33 cellular contexts compared by ENCODE assay signal in the genomic region with DNA sequence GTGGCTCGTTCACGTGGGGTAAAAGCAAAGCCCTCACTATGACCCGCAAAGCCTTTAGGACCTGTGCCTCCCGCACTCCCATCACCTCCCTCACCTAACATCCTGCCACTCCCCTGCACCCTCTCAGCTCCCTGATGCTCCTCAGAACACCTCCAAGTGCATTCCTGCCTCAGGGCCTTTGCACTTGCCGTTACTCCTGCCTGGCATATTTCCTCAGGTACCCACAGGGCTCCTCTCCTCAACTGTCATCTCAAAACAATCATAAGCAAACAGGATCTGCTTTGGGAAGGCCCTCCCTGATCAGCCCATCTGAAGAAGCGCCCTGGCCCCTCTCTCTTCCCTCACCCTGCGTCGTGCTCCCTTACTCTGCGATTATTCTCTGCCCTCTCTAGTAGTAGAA. TPM values are rescaled to one million over a fixed set of nuclear protein-coding genes. Genes with fewer than 3 reads are reported as not detected.
A peak's percentile ranks its signal among the peaks of the same experiment; 100 is the strongest.
DNase-seq lines count a peak whose midpoint lies in the region; ATAC-seq and TF ChIP-seq lines count a peak whose summit lies in the region.
"Had no signal": no experiment of that assay in that cellular context is flagged by ENCODE, and none has a peak within 500 bp of the region (broad histone marks: within the 10 kb centered on the region; RNA-seq: fewer than 3 reads in every experiment).

No MANE protein-coding gene starts in this region.

- peaks cover 18% of the 10 kb centered on the region for H3K36me3 Mint-ChIP-seq in activated CD4-positive, alpha-beta memory T cell treated with anti-CD3 and anti-CD28 coated beads, Interleukin-2, amount 10 ng/mL, durations not matched to agents 7 days and 5 days (ENCODE audit: low read depth)
- peaks cover 4% of the 10 kb centered on the region for H3K36me3 Mint-ChIP-seq in activated CD4-positive, alpha-beta memory T cell treated with anti-CD3 and anti-CD28 coated beads for 36 hours
- H3K36me3 Mint-ChIP-seq in activated T-helper 1 cell treated with anti-CD3 and anti-CD28 coated beads, Interleukin-12 subunit alpha, Interleukin-12 subunit beta, Interleukin-2, Interleukin-4 antibody, amounts not matched to agents 30 ng/mL and 10 ng/mL and 1 ng/mL, durations not matched to agents 14 hours and 24 hours and 36 hours (ENCODE audit: low read depth) = peaks cover 5% of the 10 kb centered on the region
- H3K36me3 Mint-ChIP-seq in naive thymus-derived CD4-positive, alpha-beta T cell = peaks cover 0 to 6% (median 0%) of the 10 kb centered on the region in 5 donors

- H3K9me3 ChIP-seq in HEK293 (ENCODE audit: control insufficient read depth, insufficient read depth, low read depth, low read length) = no peaks in the 10 kb centered on the region
- no peaks in the 10 kb centered on the region for H3K9me3 ChIP-seq in naive thymus-derived CD4-positive, alpha-beta T cell (ENCODE audit: control insufficient read depth in 2 of 3, low read length in 3 of 3)
- H3K9me3 ChIP-seq: BE2C, thoracic aorta, vagina had no signal

- POLR2A ChIA-PET in activated CD4-positive, alpha-beta memory T cell treated with anti-CD3 and anti-CD28 coated beads, Interleukin-2, amount 10 ng/mL, durations not matched to agents 7 days and 5 days (lab: Charles Lee) = interaction anchor here (10.0 to 17.4 kb wide), 3 partner anchors 32 to 153 kb away, joined by 144 to 1021 read pairs (median 218); partner anchors contain the start of gene PIM1
- POLR2A ChIA-PET in activated CD4-positive, alpha-beta memory T cell treated with anti-CD3 and anti-CD28 coated beads for 36 hours (lab: Charles Lee) = interaction anchor here (7.9 kb wide), 1 partner anchor 119 kb away, joined by 166 read pairs; the partner anchor contains the start of gene PIM1
- POLR2A ChIA-PET in HEK293 (lab: Yijun Ruan, JAX) = interaction anchor here (0.5 to 6.7 kb wide), 2 partner anchors 35 to 116 kb away, joined by 3 to 51 read pairs; partner anchors contain the start of gene PIM1
- POLR2A ChIA-PET in naive thymus-derived CD4-positive, alpha-beta T cell (lab: Charles Lee) = no interaction called here

- no peak for DNase-seq in activated CD4-positive, alpha-beta memory T cell treated with anti-CD3 and anti-CD28 coated beads, Interleukin-2, amount 10 ng/mL, durations not matched to agents 7 days and 5 days
- no peak for DNase-seq in activated CD4-positive, alpha-beta memory T cell treated with anti-CD3 and anti-CD28 coated beads for 36 hours
- DNase-seq in activated T-helper 1 cell treated with anti-CD3 and anti-CD28 coated beads, Interleukin-12 subunit alpha, Interleukin-12 subunit beta, Interleukin-2, Interleukin-4 antibody, amounts not matched to agents 30 ng/mL and 10 ng/mL and 1 ng/mL, durations not matched to agents 14 hours and 24 hours and 36 hours (ENCODE audit: low spot score) = no peak
- no peak for DNase-seq in naive thymus-derived CD4-positive, alpha-beta T cell
- DNase-seq in stimulated activated naive CD8-positive, alpha-beta T cell treated with anti-CD3 and anti-CD28 coated beads, Interleukin-15, Interleukin-2, amounts not matched to agents 100 U/mL and 50 U/mL, for 24 hours = no peak
- DNase-seq in DMS153 treated with DMSO at 0.1 percent for 48 hours (lab: John Stamatoyannopoulos, UW; ENCODE audit: unreplicated experiment) = no peak
- DNase-seq: activated B cell treated with CpG ODN at 0.5 μM for 24 hours; activated naive CD4-positive, alpha-beta T cell treated with anti-CD3 and anti-CD28 coated beads, Interleukin-2, amount 50 U/mL, for 16 hours; activated T-cell treated with anti-CD3 and anti-CD28 coated beads, Interleukin-2, amount 50 U/mL, for 48 hours; BE2C; cerebellar nuclear complex; DND-41; foreskin fibroblast; NCI-H1092 treated with DMSO at 0.1 percent for 48 hours; NCI-H187 treated with DMSO at 0.1 percent for 48 hours; NCI-H526 treated with DMSO at 0.1 percent for 48 hours; RPMI8226; stimulated activated CD4-positive, alpha-beta T cell treated with anti-CD3 and anti-CD28 coated beads, Interleukin-12 subunit alpha, Interleukin-12 subunit beta, amount 100 ng/mL, for 4 hours; stimulated activated CD4-positive, alpha-beta T cell treated with anti-CD3 and anti-CD28 coated beads, Interleukin-4, amount 100 ng/mL, for 4 hours; stimulated activated naive CD4-positive, alpha-beta T cell treated with Interleukin-2 at 50 U/mL for 16 hours; T1000 had no signal

- no peaks in the 10 kb centered on the region for H3K27me3 ChIP-seq in naive thymus-derived CD4-positive, alpha-beta T cell (ENCODE audit: control insufficient read depth in 2 of 2, insufficient read depth in 2 of 2, low read length in 2 of 2)
- H3K27me3 ChIP-seq: BE2C, vagina had no signal

- H3K27ac Mint-ChIP-seq in activated CD4-positive, alpha-beta memory T cell treated with anti-CD3 and anti-CD28 coated beads, Interleukin-2, amount 10 ng/mL, durations not matched to agents 7 days and 5 days = peak overlapping the region; percentile 2
- no peak overlapping the region for H3K27ac Mint-ChIP-seq in activated CD4-positive, alpha-beta memory T cell treated with anti-CD3 and anti-CD28 coated beads for 36 hours
- H3K27ac Mint-ChIP-seq in activated T-helper 1 cell treated with anti-CD3 and anti-CD28 coated beads, Interleukin-12 subunit alpha, Interleukin-12 subunit beta, Interleukin-2, Interleukin-4 antibody, amounts not matched to agents 30 ng/mL and 10 ng/mL and 1 ng/mL, durations not matched to agents 14 hours and 24 hours and 36 hours = peak overlapping the region; percentile 2
- H3K27ac Mint-ChIP-seq in naive thymus-derived CD4-positive, alpha-beta T cell = peak overlapping the region in 5 of 9 donors; percentile 1 to 88 (median 53)
- H3K27ac Mint-ChIP-seq: activated B cell treated with CpG ODN at 0.5 μM for 24 hours had no signal

- TF ChIP-seq CTCF in HEK293 (tag by site-specific recombination; IDR thresholded peaks at IDR 0.05) = no peak

- H3K4me3 Mint-ChIP-seq in activated CD4-positive, alpha-beta memory T cell treated with anti-CD3 and anti-CD28 coated beads, Interleukin-2, amount 10 ng/mL, durations not matched to agents 7 days and 5 days = no peak overlapping the region
- H3K4me3 Mint-ChIP-seq in activated CD4-positive, alpha-beta memory T cell treated with anti-CD3 and anti-CD28 coated beads for 36 hours = no peak overlapping the region
- no peak overlapping the region for H3K4me3 Mint-ChIP-seq in activated T-helper 1 cell treated with anti-CD3 and anti-CD28 coated beads, Interleukin-12 subunit alpha, Interleukin-12 subunit beta, Interleukin-2, Interleukin-4 antibody, amounts not matched to agents 30 ng/mL and 10 ng/mL and 1 ng/mL, durations not matched to agents 14 hours and 24 hours and 36 hours
- H3K4me3 Mint-ChIP-seq in naive thymus-derived CD4-positive, alpha-beta T cell = no peak overlapping the region
- H3K4me3 Mint-ChIP-seq: activated B cell treated with CpG ODN at 0.5 μM for 24 hours had no signal

- peaks cover 43% of the 10 kb centered on the region for H3K4me1 Mint-ChIP-seq in activated CD4-positive, alpha-beta memory T cell treated with anti-CD3 and anti-CD28 coated beads, Interleukin-2, amount 10 ng/mL, durations not matched to agents 7 days and 5 days
- H3K4me1 Mint-ChIP-seq in activated CD4-positive, alpha-beta memory T cell treated with anti-CD3 and anti-CD28 coated beads for 36 hours (ENCODE audit: low read depth) = peaks cover 29% of the 10 kb centered on the region
- H3K4me1 Mint-ChIP-seq in activated T-helper 1 cell treated with anti-CD3 and anti-CD28 coated beads, Interleukin-12 subunit alpha, Interleukin-12 subunit beta, Interleukin-2, Interleukin-4 antibody, amounts not matched to agents 30 ng/mL and 10 ng/mL and 1 ng/mL, durations not matched to agents 14 hours and 24 hours and 36 hours (ENCODE audit: low read depth) = peaks cover 42% of the 10 kb centered on the region
- peaks cover 23 to 43% (median 26%) of the 10 kb centered on the region in 7 donors for H3K4me1 Mint-ChIP-seq in naive thymus-derived CD4-positive, alpha-beta T cell

- no peak overlapping the region for H3K27ac ChIP-seq in HEK293 (ENCODE audit: extremely low read depth, low read depth, low read length)
- H3K27ac ChIP-seq in naive thymus-derived CD4-positive, alpha-beta T cell (ENCODE audit: low read depth, low read length) = no peak overlapping the region
- H3K27ac ChIP-seq: HL-60, thoracic aorta had no signal

- ATAC-seq in naive thymus-derived CD4-positive, alpha-beta T cell = no peak
- ATAC-seq in stimulated activated naive CD8-positive, alpha-beta T cell treated with anti-CD3 and anti-CD28 coated beads, Interleukin-15, Interleukin-2, amounts not matched to agents 100 U/mL and 50 U/mL, for 24 hours = no peak
- no peak for ATAC-seq in GM19351 (IDR thresholded peaks at IDR 0.05; ENCODE audit: unreplicated experiment)
- ATAC-seq: GM12878, SK-N-SH treated with all-trans-retinoic acid at 6 μM for 48 hours had no signal

- no peaks in the 10 kb centered on the region for H3K27me3 Mint-ChIP-seq in activated CD4-positive, alpha-beta memory T cell treated with anti-CD3 and anti-CD28 coated beads, Interleukin-2, amount 10 ng/mL, durations not matched to agents 7 days and 5 days
- H3K27me3 Mint-ChIP-seq in activated CD4-positive, alpha-beta memory T cell treated with anti-CD3 and anti-CD28 coated beads for 36 hours = no peaks in the 10 kb centered on the region
- H3K27me3 Mint-ChIP-seq in activated T-helper 1 cell treated with anti-CD3 and anti-CD28 coated beads, Interleukin-12 subunit alpha, Interleukin-12 subunit beta, Interleukin-2, Interleukin-4 antibody, amounts not matched to agents 30 ng/mL and 10 ng/mL and 1 ng/mL, durations not matched to agents 14 hours and 24 hours and 36 hours (ENCODE audit: insufficient read depth) = no peaks in the 10 kb centered on the region
- H3K27me3 Mint-ChIP-seq in naive thymus-derived CD4-positive, alpha-beta T cell = no peaks in the 10 kb centered on the region

- H3K4me1 ChIP-seq in HEK293 (ENCODE audit: control insufficient read depth, insufficient read depth, low read length) = peaks cover 1% of the 10 kb centered on the region; the same call in 1 of the 2 replicates
- H3K4me1 ChIP-seq in naive thymus-derived CD4-positive, alpha-beta T cell (ENCODE audit: control insufficient read depth in 2 of 2, insufficient read depth in 2 of 2, low read length in 2 of 2) = peaks cover 22 to 24% of the 10 kb centered on the region in 2 donors

- no peaks in the 10 kb centered on the region for H3K36me3 ChIP-seq in HEK293 (ENCODE audit: control insufficient read depth in 2 of 2, insufficient read depth in 1 of 2, low read length in 2 of 2)
- H3K36me3 ChIP-seq in naive thymus-derived CD4-positive, alpha-beta T cell (ENCODE audit: control insufficient read depth in 2 of 3, insufficient read depth in 3 of 3, low read length in 3 of 3) = no peaks in the 10 kb centered on the region
- H3K36me3 ChIP-seq: BE2C, thoracic aorta, vagina had no signal

- H3K4me3 ChIP-seq in HEK293 (ENCODE audit: low read depth, low read length) = no peak overlapping the region
- H3K4me3 ChIP-seq in naive thymus-derived CD4-positive, alpha-beta T cell (ENCODE audit: low read length) = no peak overlapping the region
- H3K4me3 ChIP-seq: GM12878, thoracic aorta, vagina had no signal

- CTCF ChIA-PET in activated CD4-positive, alpha-beta memory T cell treated with anti-CD3 and anti-CD28 coated beads, Interleukin-2, amount 10 ng/mL, durations not matched to agents 7 days and 5 days (lab: Charles Lee) = interaction anchor here (1.1 to 16.6 kb wide), 3 partner anchors 29 to 155 kb away, joined by 4 to 399 read pairs (median 327); partner anchors contain the start of gene PIM1
- CTCF ChIA-PET in activated CD4-positive, alpha-beta memory T cell treated with anti-CD3 and anti-CD28 coated beads for 36 hours (lab: Charles Lee) = interaction anchor here (6.6 to 10.0 kb wide), 3 partner anchors 33 to 154 kb away, joined by 111 to 302 read pairs (median 186); partner anchors contain the start of gene PIM1
- CTCF ChIA-PET in HEK293 (lab: Yijun Ruan, JAX) = interaction anchor here (0.9 to 20.6 kb wide), 4 partner anchors 28 to 289 kb away, joined by 3 to 380 read pairs (median 214); partner anchors contain the start of gene PIM1
- CTCF ChIA-PET in naive thymus-derived CD4-positive, alpha-beta T cell (lab: Charles Lee) = interaction anchor here (1.5 to 5.2 kb wide), 2 partner anchors 35 to 156 kb away, joined by 4 to 96 read pairs; no protein-coding TSS in a partner anchor

- no peaks in the 10 kb centered on the region for H3K9me3 Mint-ChIP-seq in activated CD4-positive, alpha-beta memory T cell treated with anti-CD3 and anti-CD28 coated beads, Interleukin-2, amount 10 ng/mL, durations not matched to agents 7 days and 5 days
- H3K9me3 Mint-ChIP-seq in activated CD4-positive, alpha-beta memory T cell treated with anti-CD3 and anti-CD28 coated beads for 36 hours = no peaks in the 10 kb centered on the region
- H3K9me3 Mint-ChIP-seq in activated T-helper 1 cell treated with anti-CD3 and anti-CD28 coated beads, Interleukin-12 subunit alpha, Interleukin-12 subunit beta, Interleukin-2, Interleukin-4 antibody, amounts not matched to agents 30 ng/mL and 10 ng/mL and 1 ng/mL, durations not matched to agents 14 hours and 24 hours and 36 hours = no peaks in the 10 kb centered on the region
- H3K9me3 Mint-ChIP-seq in naive thymus-derived CD4-positive, alpha-beta T cell = peaks cover 0 to 1% (median 0%) of the 10 kb centered on the region in 11 donors
- H3K9me3 Mint-ChIP-seq: activated B cell treated with CpG ODN at 0.5 μM for 24 hours had no signal

- intact Hi-C loops in activated CD4-positive, alpha-beta memory T cell treated with anti-CD3 and anti-CD28 coated beads for 36 hours (cut with micrococcal nuclease) = no loop called here
- intact Hi-C loops in activated T-helper 1 cell treated with anti-CD3 and anti-CD28 coated beads, Interleukin-12 subunit alpha, Interleukin-12 subunit beta, Interleukin-2, Interleukin-4 antibody, amounts not matched to agents 30 ng/mL and 10 ng/mL and 1 ng/mL, durations not matched to agents 14 hours and 24 hours and 36 hours (cut with micrococcal nuclease) = no loop called here
- intact Hi-C loops in naive thymus-derived CD4-positive, alpha-beta T cell (cut with micrococcal nuclease) = no loop called here

RNA-seq across cellular contexts. Expression of gene FGD2, which starts 49.1 kb away (rescaled TPM):
- 1 to 10 TPM; 4.7 to 4.9 TPM for total RNA-seq in activated CD4-positive, alpha-beta memory T cell treated with anti-CD3 and anti-CD28 coated beads, Interleukin-2, amount 10 ng/mL, durations not matched to agents 7 days and 5 days
- total RNA-seq in activated CD4-positive, alpha-beta memory T cell treated with anti-CD3 and anti-CD28 coated beads for 36 hours = under 1 TPM; 0.48 to 0.52 TPM
- total RNA-seq in activated T-helper 1 cell treated with anti-CD3 and anti-CD28 coated beads, Interleukin-12 subunit alpha, Interleukin-12 subunit beta, Interleukin-2, Interleukin-4 antibody, amounts not matched to agents 30 ng/mL and 10 ng/mL and 1 ng/mL, durations not matched to agents 14 hours and 24 hours and 36 hours = 0.65 and 1.5 TPM in 2 replicates
- 10 to 100 TPM in 1 of 5 experiments, 1 to 10 TPM in 4; 1.4 to 71.9 (median 3.5) TPM for total RNA-seq in naive thymus-derived CD4-positive, alpha-beta T cell
- under 1 TPM; 0.25 to 0.38 TPM for polyA plus RNA-seq in naive thymus-derived CD4-positive, alpha-beta T cell
- total RNA-seq: A673, astrocyte, epithelial cell of proximal tubule, H4, osteocyte had no signal
